8 cellular contexts compared by ENCODE assay signal in the genomic region with DNA sequence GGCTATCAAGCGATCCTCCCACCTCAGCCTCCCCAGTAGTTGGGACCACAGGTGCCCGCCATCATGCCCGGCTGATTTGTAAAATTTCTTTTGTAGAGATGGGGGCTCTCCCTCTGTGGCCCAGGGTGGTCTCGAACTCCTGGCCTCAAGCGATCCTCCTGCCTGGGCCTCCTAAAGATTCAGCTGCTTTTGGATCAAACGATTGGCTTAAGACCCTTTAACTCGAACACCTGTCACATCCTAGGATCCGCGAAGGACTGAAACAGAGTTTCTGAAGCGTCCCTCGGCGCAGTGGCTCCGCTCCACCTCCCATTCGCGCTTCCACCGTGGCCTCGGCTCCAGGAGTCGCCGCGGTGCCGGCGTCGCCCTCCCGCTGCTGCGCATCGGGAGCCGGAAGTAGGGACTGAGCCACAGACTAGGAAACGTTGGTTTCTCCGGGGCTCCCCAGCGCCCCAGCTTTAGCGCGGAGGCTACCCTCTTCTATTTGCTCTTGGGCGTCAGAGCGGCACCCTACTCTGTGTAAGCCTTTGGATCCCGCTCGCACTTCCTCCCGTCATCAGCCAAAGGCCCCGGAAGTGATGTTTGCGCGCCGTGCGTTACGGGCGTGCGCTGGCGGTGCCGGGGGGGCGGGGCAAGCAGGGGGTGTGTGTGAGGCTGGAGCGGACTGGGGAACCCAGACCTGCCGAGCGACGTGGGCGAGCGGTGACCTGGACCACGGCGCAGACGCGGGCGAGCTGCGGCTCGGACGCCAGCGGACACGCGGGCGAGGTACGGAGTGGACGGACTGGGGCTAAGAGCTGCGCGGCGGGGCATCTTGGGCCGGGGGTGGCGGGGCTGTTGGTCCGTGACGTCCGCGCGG. TPM values are rescaled to one million over a fixed set of nuclear protein-coding genes. Genes with fewer than 3 reads are reported as not detected.
DNase-seq lines count a peak whose midpoint lies in the region; ATAC-seq and TF ChIP-seq lines count a peak whose summit lies in the region.

No MANE protein-coding gene starts in this region.

- peak overlapping the region; percentile 96 for H3K27ac ChIP-seq in colonic mucosa

- H3K9ac ChIP-seq in colonic mucosa (ENCODE audit: low read depth in 2 of 2, low read length in 2 of 2), result peak overlapping the region; percentile 89 to 97

- no peak for TF ChIP-seq CTCF in BE2C (IDR thresholded peaks at IDR 0.05; ENCODE audit: low read depth, low read length)
- no peak for TF ChIP-seq CTCF in colonic mucosa (IDR thresholded peaks at IDR 0.05)

- H3K4me3 ChIP-seq in BE2C (ENCODE audit: low read depth, low read length) (peak overlapping the region; percentile 86), colonic mucosa (peak overlapping the region; percentile 95)

- H3K27me3 ChIP-seq in BE2C (no peaks in the 10 kb centered on the region), colonic mucosa (no peaks in the 10 kb centered on the region)

- H3K9me3 ChIP-seq in BE2C, result no peaks in the 10 kb centered on the region
- no peaks in the 10 kb centered on the region for H3K9me3 ChIP-seq in colonic mucosa

- H3K36me3 ChIP-seq in BE2C (no peaks in the 10 kb centered on the region), colonic mucosa (no peaks in the 10 kb centered on the region)

- intact Hi-C loops in colonic mucosa (cut with DNase I), result no loop called here

- H3K4me1 ChIP-seq in BE2C (no peaks in the 10 kb centered on the region), colonic mucosa (no peaks in the 10 kb centered on the region)

- peak; percentile 87 for ATAC-seq in HG03457 (IDR thresholded peaks at IDR 0.05; ENCODE audit: unreplicated experiment)

- DNase-seq in BE2C (peak; percentile 96), GM19240 (ENCODE audit: insufficient read length, low spot score) (peak; percentile 94), NCI-H524 (lab: John Stamatoyannopoulos, UW) (peak; percentile 70 to 86), colonic mucosa (peak; percentile 98), left kidney (ENCODE audit: low read depth, low spot score) (peak; percentile 98)
- DNase-seq in activated CD4-positive, alpha-beta T cell treated with anti-CD3 and anti-CD28 coated beads for 48 hours, result peak; percentile 98
- DNase-seq in stimulated activated CD4-positive, alpha-beta T cell treated with anti-CD3 and anti-CD28 coated beads, Interleukin-1b, Interleukin-23, amount 100 ng/mL, for 48 hours, result peak; percentile 96

RNA-seq across cellular contexts. Expression of gene KCTD7, which starts 53.0 kb away (rescaled TPM):
- 16.5 TPM for polyA plus RNA-seq in BE2C (2012; ENCODE audit: insufficient read depth, insufficient read length, low read depth)
- total RNA-seq in colonic mucosa, result 1 to 10 TPM; 4.1 to 6.1 TPM

RNA-seq across cellular contexts. Expression of gene RABGEF1, which starts 58.8 kb away (rescaled TPM):
- 19.5 TPM for polyA plus RNA-seq in BE2C (2012; ENCODE audit: insufficient read depth, insufficient read length, low read depth)
- total RNA-seq in colonic mucosa, result 10 to 100 TPM; 19.1 to 25.1 TPM

Comparison
In these comparisons a context has a peak if more than half of its experiments do, and no peak if none do; other contexts are left out.
1. Peak in every context shown above with its lines: DNase-seq, ATAC-seq, H3K4me3 ChIP-seq and H3K27ac ChIP-seq.